In the genomic region with DNA sequence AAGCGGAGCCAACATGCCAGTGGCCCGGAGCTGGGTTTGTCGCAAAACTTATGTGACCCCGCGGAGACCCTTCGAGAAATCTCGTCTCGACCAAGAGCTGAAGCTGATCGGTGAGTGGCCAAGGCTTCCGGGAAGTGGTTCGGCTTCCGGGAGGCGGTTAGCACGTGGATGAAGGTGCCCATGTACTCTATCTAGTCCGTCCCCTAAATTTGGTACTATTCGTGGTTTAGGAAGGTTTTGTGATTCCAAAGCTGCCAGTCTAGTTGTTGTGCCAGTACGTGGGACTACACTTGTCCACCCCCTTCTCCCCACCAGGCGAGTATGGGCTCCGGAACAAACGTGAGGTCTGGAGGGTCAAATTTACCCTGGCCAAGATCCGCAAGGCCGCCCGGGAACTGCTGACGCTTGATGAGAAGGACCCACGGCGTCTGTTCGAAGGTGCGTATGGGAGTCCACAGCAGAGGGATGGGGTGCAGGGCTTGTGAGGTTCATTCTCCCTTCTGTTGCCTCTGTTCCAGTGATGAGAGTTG, we compare ENCODE assay signal across 9 cellular contexts. TPM values are rescaled to one million over a fixed set of nuclear protein-coding genes. Genes with fewer than 3 reads are reported as not detected.
DNase-seq lines count a peak whose midpoint lies in the region; ATAC-seq and TF ChIP-seq lines count a peak whose summit lies in the region.
"Had no signal": no experiment of that assay in that cellular context is flagged by ENCODE, and none has a peak within 500 bp of the region (broad histone marks: within the 10 kb centered on the region; RNA-seq: fewer than 3 reads in every experiment).

No MANE protein-coding gene starts in this region.

- H2AFZ ChIP-seq in OCI-LY7 (ENCODE audit: low read length), result no peak overlapping the region
- peak overlapping the region; percentile 26 for H2AFZ ChIP-seq in osteoblast (ENCODE audit: low read length)

- H3K79me2 ChIP-seq in OCI-LY7 (ENCODE audit: insufficient read depth, low read depth, low read length) (peaks cover 67% of the 10 kb centered on the region), osteoblast (ENCODE audit: insufficient read depth, low read length) (peaks cover 55% of the 10 kb centered on the region)

- H3K27me3 ChIP-seq in osteoblast (ENCODE audit: insufficient read depth, low read length), result no peaks in the 10 kb centered on the region

- no peaks in the 10 kb centered on the region for H3K27me3 Mint-ChIP-seq in Calu3 (ENCODE audit: unreplicated experiment)
- peaks cover 8% of the 10 kb centered on the region for H3K27me3 Mint-ChIP-seq in endothelial cell (ENCODE audit: unreplicated experiment)

- BruUV-seq in Calu3 (replicated peaks; lab: Mats Ljungman, UMichigan), result TSS peak; percentile 54
- BruUV-seq in OCI-LY7 (replicated peaks; lab: Mats Ljungman, UMichigan), result TSS peak; percentile 80

- CTCF ChIA-PET in Calu3 (lab: Charles Lee) (interaction anchor here (0.6 to 3.8 kb wide), 4 partner anchors 9 to 1915 kb away, joined by 4 to 15 read pairs (median 10); partner anchors contain the start of genes MBOAT7 and TMC4), OCI-LY7 (lab: Charles Lee; ENCODE audit: unreplicated experiment) (no interaction called here)

- peaks cover 61% of the 10 kb centered on the region for H3K4me1 ChIP-seq in OCI-LY7 (ENCODE audit: insufficient read depth, low read length, poor library complexity, severe bottlenecking)
- H3K4me1 ChIP-seq in osteoblast (ENCODE audit: insufficient read depth, low read length), result peaks cover 40% of the 10 kb centered on the region

- H3K27ac ChIP-seq in OCI-LY7 (ENCODE audit: low read depth, low read length, poor library complexity, severe bottlenecking) (peak overlapping the region; percentile 80), osteoblast (ENCODE audit: low read depth, low read length) (peak overlapping the region; percentile 100)

- intact Hi-C loops in Calu3 (cut with micrococcal nuclease; ENCODE audit: unreplicated experiment), result loop anchor here (1.0 kb wide), 1 partner anchor 9 kb away; no protein-coding TSS in a partner anchor
- intact Hi-C loops in OCI-LY7 (cut with micrococcal nuclease; ENCODE audit: unreplicated experiment), result no loop called here

- H3K36me3 Mint-ChIP-seq in Calu3 (ENCODE audit: insufficient read depth, unreplicated experiment) (peaks cover 80% of the 10 kb centered on the region), endothelial cell (ENCODE audit: low read depth, unreplicated experiment) (peaks cover 16% of the 10 kb centered on the region)

- H3K9me3 Mint-ChIP-seq in Calu3 (ENCODE audit: low read depth, unreplicated experiment) (no peaks in the 10 kb centered on the region), endothelial cell (ENCODE audit: unreplicated experiment) (no peaks in the 10 kb centered on the region)

- ATAC-seq in HG03342 (IDR thresholded peaks at IDR 0.05; ENCODE audit: unreplicated experiment), result no peak

- H3K36me3 ChIP-seq in OCI-LY7 (ENCODE audit: insufficient read depth, low read length) (peaks cover 56% of the 10 kb centered on the region), osteoblast (ENCODE audit: insufficient read depth, low read length) (peaks cover 51% of the 10 kb centered on the region)

- DNase-seq in Calu3 (no peak), OCI-LY7 (ENCODE audit: low spot score) (no peak), endothelial cell (ENCODE audit: low spot score) (no peak), osteoblast (ENCODE audit: insufficient read length, low spot score, missing footprints) (no peak), retina (no peak), hypothalamus (lab: John Stamatoyannopoulos, UW) (no peak), foreskin melanocyte (no peak)

- peak overlapping the region; percentile 75 for H3K4me3 Mint-ChIP-seq in Calu3 (ENCODE audit: low read depth, unreplicated experiment)
- H3K4me3 Mint-ChIP-seq in endothelial cell (ENCODE audit: unreplicated experiment), result peak overlapping the region; percentile 97

- no peaks in the 10 kb centered on the region for H3K9me2 ChIP-seq in OCI-LY7 (ENCODE audit: insufficient read depth, low read length)

- peaks cover 40% of the 10 kb centered on the region for H3K4me1 Mint-ChIP-seq in Calu3 (ENCODE audit: low read depth, unreplicated experiment)
- H3K4me1 Mint-ChIP-seq in endothelial cell (ENCODE audit: unreplicated experiment), result peaks cover 26% of the 10 kb centered on the region

- H3K4me3 ChIP-seq in OCI-LY7 (ENCODE audit: low read depth, low read length, poor library complexity, severe bottlenecking) (peak overlapping the region; percentile 84), osteoblast (ENCODE audit: insufficient read depth, low read length) (peak overlapping the region; percentile 97)

- no peaks in the 10 kb centered on the region for H3K9me3 ChIP-seq in OCI-LY7 (ENCODE audit: low read length)
- no peaks in the 10 kb centered on the region for H3K9me3 ChIP-seq in osteoblast (ENCODE audit: low read depth, low read length)

- H4K20me1 ChIP-seq in OCI-LY7 (ENCODE audit: insufficient read depth, low read length) (peaks cover 52% of the 10 kb centered on the region), osteoblast (ENCODE audit: insufficient read depth, low read length) (peaks cover 53% of the 10 kb centered on the region)

- no peak for TF ChIP-seq CTCF in Calu3 (IDR thresholded peaks at IDR 0.05; ENCODE audit: unreplicated experiment)
- TF ChIP-seq CTCF in OCI-LY7 (conservative IDR thresholded peaks at IDR 0.05; ENCODE audit: low read length), result no peak
- TF ChIP-seq CTCF in endothelial cell (IDR thresholded peaks at IDR 0.05; ENCODE audit: unreplicated experiment), result no peak
- TF ChIP-seq CTCF in osteoblast (IDR thresholded peaks at IDR 0.05; ENCODE audit: extremely low read depth, low read depth, low read length), result no peak

- POLR2A ChIA-PET in OCI-LY7 (lab: Charles Lee), result interaction anchor here (0.8 to 2.1 kb wide), 2 partner anchors 10 to 12 kb away, joined by 5 to 8 read pairs; partner anchors contain the start of genes MBOAT7 and TSEN34

- H3K4me2 ChIP-seq in OCI-LY7 (ENCODE audit: low read length) (peak overlapping the region; percentile 92), osteoblast (ENCODE audit: insufficient read depth, low read length) (peak overlapping the region; percentile 100)

- H3K27ac Mint-ChIP-seq in Calu3 (ENCODE audit: unreplicated experiment), result peak overlapping the region; percentile 97
- H3K27ac Mint-ChIP-seq in endothelial cell (ENCODE audit: unreplicated experiment), result peak overlapping the region; percentile 99

RNA-seq across cellular contexts. Expression of gene RPS9, which starts 0.6 kb away (rescaled TPM):
- total RNA-seq in Calu3 (2022) (825 and 841 TPM in 2 replicates), OCI-LY7 (2022) (1,267 and 1,285 TPM in 2 replicates), endothelial cell (ENCODE audit: unreplicated experiment) (1,195 TPM), osteoblast (1,229 and 1,336 TPM in 2 replicates)
- total RNA-seq in OCI-LY7 (2014; rRNA removed; shearing (Covaris generic)), result 4,033 and 5,482 TPM in 2 replicates

RNA-seq across cellular contexts. Expression of gene TSEN34, which starts 10.1 kb away (rescaled TPM):
- total RNA-seq in Calu3 (2022), result 52.2 and 53.0 TPM in 2 replicates
- 19.3 and 23.6 TPM in 2 replicates for total RNA-seq in OCI-LY7 (2014; rRNA removed; shearing (Covaris generic))
- total RNA-seq in OCI-LY7 (2022), result 15.3 and 16.7 TPM in 2 replicates
- total RNA-seq in endothelial cell (ENCODE audit: unreplicated experiment), result 27.8 TPM
- 73.1 and 76.3 TPM in 2 replicates for total RNA-seq in osteoblast

RNA-seq across cellular contexts. Expression of gene MBOAT7, which starts 11.9 kb away (rescaled TPM):
- total RNA-seq in Calu3 (2022), result 287 and 323 TPM in 2 replicates
- total RNA-seq in OCI-LY7 (2014; rRNA removed; shearing (Covaris generic)), result 15.6 and 18.1 TPM in 2 replicates
- 25.0 and 30.2 TPM in 2 replicates for total RNA-seq in OCI-LY7 (2022)
- total RNA-seq in endothelial cell (ENCODE audit: unreplicated experiment), result 203 TPM
- 26.1 and 30.1 TPM in 2 replicates for total RNA-seq in osteoblast

RNA-seq across cellular contexts. Expression of gene LILRB3, which starts 21.6 kb away (rescaled TPM):
- total RNA-seq in Calu3 (2022) (not detected in 2 replicates), OCI-LY7 (2022) (not detected in 2 replicates), endothelial cell (ENCODE audit: unreplicated experiment) (not detected), osteoblast (not detected in 2 replicates)
- not detected in 2 replicates for total RNA-seq in OCI-LY7 (2014; rRNA removed; shearing (Covaris generic))
- total RNA-seq: glomerular endothelial cell had no signal

RNA-seq across cellular contexts. Expression of gene TMC4, which starts 28.3 kb away (rescaled TPM):
- 157 and 166 TPM in 2 replicates for total RNA-seq in Calu3 (2022)
- not detected in 2 replicates for total RNA-seq in OCI-LY7 (2014; rRNA removed; shearing (Covaris generic))
- not detected in 2 replicates for total RNA-seq in OCI-LY7 (2022)
- 2.6 TPM for total RNA-seq in endothelial cell (ENCODE audit: unreplicated experiment)
- 0.29 and 0.72 TPM in 2 replicates for total RNA-seq in osteoblast
- total RNA-seq: glomerular endothelial cell had no signal
